Comparison of ENCODE assay signal across 1 cellular context in genomic region chr3:156691920-156692319, GRCh38.
TF ChIP-seq lines count a peak whose summit lies in the region.

No MANE protein-coding gene starts in this region.

TF ChIP-seq in K562, 482 proteins besides CTCF, POLR2A, EP300 and RAD21:
- TF ChIP-seq SMARCA4 (IDR thresholded peaks at IDR 0.05) = peak; percentile 30; the same call in 1 of the 2 replicates
- peak; percentile 27; the same call in 1 of the 2 replicates for TF ChIP-seq ATF3 (IDR thresholded peaks at IDR 0.05)
- TF ChIP-seq ATF3 (CRISPR knock-in tag; conservative IDR thresholded peaks at IDR 0.05) = no peak
- TF ChIP-seq DPF2 (IDR thresholded peaks at IDR 0.05) = 0 out of 2 replicates have a peak, but pooled peaks have one; percentile 21
- peak; percentile 80 for TF ChIP-seq FOSL1 (tag; conservative IDR thresholded peaks at IDR 0.05)
- TF ChIP-seq ZNF584 (CRISPR knock-in tag; IDR thresholded peaks at IDR 0.05; ENCODE audit: low read depth) = no peak
- TF ChIP-seq JUND (IDR thresholded peaks at IDR 0.05; ENCODE audit: borderline replicate concordance, low read depth, low read length) = peak; percentile 65; the same call in 1 of the 2 replicates
- TF ChIP-seq JUND (tag; IDR thresholded peaks at IDR 0.05; ENCODE audit: borderline replicate concordance, low read depth, low read length) = peak; percentile 56; the same call in 1 of the 3 replicates
- no peak for TF ChIP-seq ZNF3 (CRISPR knock-in tag; IDR thresholded peaks at IDR 0.05)
- TF ChIP-seq ARID1B (IDR thresholded peaks at IDR 0.05) = peak; percentile 45; the same call in 1 of the 2 replicates
- no peak for TF ChIP-seq ZNF644 (tag; IDR thresholded peaks at IDR 0.05; ENCODE audit: low read depth)
- 0 out of 2 replicates have a peak, but pooled peaks have one; percentile 10 for TF ChIP-seq TCF3 (CRISPR knock-in tag; IDR thresholded peaks at IDR 0.05)
TF ChIP-seq in K562: peak in this region for 7.
